ENCODE assay signal across 1 cellular context in the genomic region with DNA sequence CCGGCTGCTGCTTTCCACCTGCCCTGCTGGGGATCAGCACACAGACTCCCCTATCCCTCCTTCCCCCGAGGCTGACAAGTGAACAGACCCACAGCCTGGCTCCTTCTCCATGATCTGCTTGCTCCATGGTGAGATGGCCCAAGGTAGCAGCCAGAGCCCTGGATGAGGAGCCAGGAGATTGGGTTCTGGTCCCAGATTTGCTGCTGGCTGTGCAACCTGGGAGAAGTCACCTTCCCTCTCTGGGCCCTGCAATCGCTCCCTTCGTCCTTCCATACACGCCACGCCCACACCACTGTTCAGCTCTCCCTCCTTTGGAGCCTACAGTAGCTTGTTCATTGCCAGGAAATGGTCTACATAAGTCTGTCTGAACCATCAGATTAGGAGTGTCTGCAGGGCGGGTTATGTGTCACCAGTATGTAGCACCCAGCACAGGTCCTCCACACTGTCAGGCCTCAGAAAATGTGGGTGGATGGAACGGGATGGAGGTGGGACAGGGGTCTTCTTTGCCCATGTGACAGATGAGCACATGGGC.
TF ChIP-seq lines count a peak whose summit lies in the region.

No MANE protein-coding gene starts in this region.

TF ChIP-seq in HepG2, 621 proteins besides CTCF, POLR2A, EP300 and RAD21 (continued from another document):
- TF ChIP-seq SNAPC5 (CRISPR knock-in tag; IDR thresholded peaks at IDR 0.05; ENCODE audit: borderline replicate concordance), result no peak
- no peak for TF ChIP-seq CERS6 (CRISPR knock-in tag; IDR thresholded peaks at IDR 0.05)
- TF ChIP-seq TBX3 (IDR thresholded peaks at IDR 0.05; ENCODE audit: borderline replicate concordance), result no peak
- no peak for TF ChIP-seq ZBTB7A (CRISPR knock-in tag; IDR thresholded peaks at IDR 0.05)
